8 cellular contexts compared by ENCODE assay signal in genomic region chr1:54219688-54220003, GRCh38. TPM values are rescaled to one million over a fixed set of nuclear protein-coding genes. Genes with fewer than 3 reads are reported as not detected.
DNase-seq lines count a peak whose midpoint lies in the region; ATAC-seq and TF ChIP-seq lines count a peak whose summit lies in the region.

No MANE protein-coding gene starts in this region.

- H3K4me1 ChIP-seq in right atrium auricular region (peaks cover 0 to 23% of the 10 kb centered on the region in 2 donors), colonic mucosa (no peaks in the 10 kb centered on the region), uterus (peaks cover 0 to 5% of the 10 kb centered on the region in 2 donors)

- H3K4me3 Mint-ChIP-seq in nephron progenitor cell = no peak overlapping the region

- intact Hi-C loops in left cardiac atrium (cut with DNase I) = loop anchor here in 1 of 2 donors (10.0 kb wide), 1 partner anchor 185 kb away; the partner anchor contains the start of gene SSBP3
- intact Hi-C loops in colonic mucosa (cut with DNase I) = no loop called here
- intact Hi-C loops in uterus (cut with DNase I; ENCODE audit: low total_unique reads) = no loop called here

- DNase-seq in right atrium auricular region (ENCODE audit: low spot score) = no peak
- no peak for DNase-seq in left cardiac atrium
- no peak for DNase-seq in colonic mucosa
- no peak for DNase-seq in nephron progenitor cell
- DNase-seq in uterus = no peak
- no peak for DNase-seq in NCI-H1417 treated with DMSO at 0.1 percent for 48 hours (lab: John Stamatoyannopoulos, UW)
- DNase-seq in DMS153 treated with DMSO at 0.1 percent for 48 hours (lab: John Stamatoyannopoulos, UW; ENCODE audit: unreplicated experiment) = no peak

- peak overlapping the region; percentile 53 to 57 for H3K27ac ChIP-seq in right atrium auricular region
- H3K27ac ChIP-seq in colonic mucosa = peak overlapping the region; percentile 45
- H3K27ac ChIP-seq in uterus = peak overlapping the region; percentile 46 to 51

- H3K9me3 ChIP-seq in right atrium auricular region = no peaks in the 10 kb centered on the region
- no peaks in the 10 kb centered on the region for H3K9me3 ChIP-seq in colonic mucosa
- H3K9me3 ChIP-seq in uterus = no peaks in the 10 kb centered on the region

- peak overlapping the region in 1 of 2 donors; percentile 19 for H3K9ac ChIP-seq in colonic mucosa (ENCODE audit: low read depth in 2 of 2, low read length in 2 of 2)

- peaks cover 34% of the 10 kb centered on the region for H3K36me3 Mint-ChIP-seq in nephron progenitor cell (ENCODE audit: low read depth)

- no peak for ATAC-seq in left cardiac atrium
- ATAC-seq in HG03045 (IDR thresholded peaks at IDR 0.05; ENCODE audit: unreplicated experiment) = no peak

- TF ChIP-seq CTCF in right atrium auricular region (IDR thresholded peaks at IDR 0.05) (no peak), colonic mucosa (IDR thresholded peaks at IDR 0.05) (no peak), nephron progenitor cell (IDR thresholded peaks at IDR 0.05) (no peak), uterus (IDR thresholded peaks at IDR 0.05) (no peak)

- peaks cover 33% of the 10 kb centered on the region for H3K4me1 Mint-ChIP-seq in nephron progenitor cell

- H3K27ac Mint-ChIP-seq in nephron progenitor cell = peak overlapping the region; percentile 81

- no peak for TF ChIP-seq POLR2A in uterus (IDR thresholded peaks at IDR 0.05)

- no peak overlapping the region for H3K4me3 ChIP-seq in right atrium auricular region
- H3K4me3 ChIP-seq in colonic mucosa = no peak overlapping the region
- H3K4me3 ChIP-seq in uterus = no peak overlapping the region

- H3K36me3 ChIP-seq in right atrium auricular region = peaks cover 45% of the 10 kb centered on the region
- H3K36me3 ChIP-seq in colonic mucosa = peaks cover 10% of the 10 kb centered on the region
- no peaks in the 10 kb centered on the region for H3K36me3 ChIP-seq in uterus

- H3K27me3 ChIP-seq in right atrium auricular region (no peaks in the 10 kb centered on the region), colonic mucosa (no peaks in the 10 kb centered on the region), uterus (no peaks in the 10 kb centered on the region)

- peaks cover 6% of the 10 kb centered on the region for H3K27me3 Mint-ChIP-seq in nephron progenitor cell (ENCODE audit: low read depth, poor library complexity)

- H3K9me3 Mint-ChIP-seq in nephron progenitor cell = no peaks in the 10 kb centered on the region

RNA-seq across cellular contexts. Expression of gene MRPL37, which starts 19.7 kb away (rescaled TPM):
- total RNA-seq in right atrium auricular region (10 to 100 TPM; 63.1 to 75.9 TPM), left cardiac atrium (10 to 100 TPM; 54.7 to 64.2 TPM), colonic mucosa (100 to 1,000 TPM in 1 of 2 donors, 10 to 100 TPM in 1; 76.7 to 157 TPM), uterus (10 to 100 TPM in 3 of 4 donors, 1 to 10 TPM in 1; 4.4 to 52.9 (median 39.0) TPM)

RNA-seq across cellular contexts. Expression of gene CYB5RL, which starts 19.8 kb away (rescaled TPM):
- total RNA-seq in right atrium auricular region (1 to 10 TPM; 2.0 to 3.5 TPM), left cardiac atrium (1 to 10 TPM; 4.4 to 7.2 TPM), colonic mucosa (10 to 100 TPM in 1 of 2 donors, 1 to 10 TPM in 1; 3.6 to 12.1 TPM), uterus (10 to 100 TPM in 1 of 4 donors, 1 to 10 TPM in 3; 1.3 to 11.6 (median 6.6) TPM)
